Comparison of ENCODE assay signal across 1 cellular context in the genomic region with DNA sequence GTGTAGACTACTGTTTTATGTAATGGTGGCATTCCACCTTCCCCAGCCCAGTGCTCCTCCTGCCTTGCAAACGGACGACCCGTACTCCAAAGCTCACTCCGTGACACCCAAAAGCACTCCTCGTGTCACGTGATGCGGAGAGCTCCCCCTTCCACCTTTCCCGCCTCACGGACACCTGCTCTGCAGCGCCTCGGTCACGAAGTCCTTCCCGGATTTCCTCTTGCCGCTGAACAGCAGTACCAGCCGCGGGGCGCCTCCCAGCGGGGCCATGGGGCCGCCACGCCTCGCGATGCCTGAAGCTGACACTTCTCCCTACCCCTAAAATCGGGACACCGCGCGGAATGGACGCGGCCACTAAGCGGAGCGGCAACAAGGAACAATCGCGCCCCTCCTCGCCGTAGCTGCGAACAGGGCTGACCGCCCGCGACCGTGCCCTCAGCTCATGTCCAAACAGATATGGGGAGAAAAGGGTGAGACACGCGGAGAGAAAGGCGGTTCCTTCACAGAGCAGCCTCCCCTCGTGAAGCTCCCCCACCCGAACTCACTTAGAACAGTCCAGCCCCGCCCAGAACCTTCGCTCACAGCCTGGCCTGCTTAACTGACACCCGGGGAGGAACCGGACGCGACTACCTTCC.
A peak's percentile ranks its signal among the peaks of the same experiment; 100 is the strongest.
TF ChIP-seq lines count a peak whose summit lies in the region.

A gene (minus strand): TSS at position 304 of the 635 bp plus-strand sequence. CDS start 34 bp downstream, at position 270.

TF ChIP-seq in WTC11, 78 proteins besides CTCF, POLR2A, EP300 and RAD21 (continued from another document and continues in another):
- TF ChIP-seq, protein P1, sequence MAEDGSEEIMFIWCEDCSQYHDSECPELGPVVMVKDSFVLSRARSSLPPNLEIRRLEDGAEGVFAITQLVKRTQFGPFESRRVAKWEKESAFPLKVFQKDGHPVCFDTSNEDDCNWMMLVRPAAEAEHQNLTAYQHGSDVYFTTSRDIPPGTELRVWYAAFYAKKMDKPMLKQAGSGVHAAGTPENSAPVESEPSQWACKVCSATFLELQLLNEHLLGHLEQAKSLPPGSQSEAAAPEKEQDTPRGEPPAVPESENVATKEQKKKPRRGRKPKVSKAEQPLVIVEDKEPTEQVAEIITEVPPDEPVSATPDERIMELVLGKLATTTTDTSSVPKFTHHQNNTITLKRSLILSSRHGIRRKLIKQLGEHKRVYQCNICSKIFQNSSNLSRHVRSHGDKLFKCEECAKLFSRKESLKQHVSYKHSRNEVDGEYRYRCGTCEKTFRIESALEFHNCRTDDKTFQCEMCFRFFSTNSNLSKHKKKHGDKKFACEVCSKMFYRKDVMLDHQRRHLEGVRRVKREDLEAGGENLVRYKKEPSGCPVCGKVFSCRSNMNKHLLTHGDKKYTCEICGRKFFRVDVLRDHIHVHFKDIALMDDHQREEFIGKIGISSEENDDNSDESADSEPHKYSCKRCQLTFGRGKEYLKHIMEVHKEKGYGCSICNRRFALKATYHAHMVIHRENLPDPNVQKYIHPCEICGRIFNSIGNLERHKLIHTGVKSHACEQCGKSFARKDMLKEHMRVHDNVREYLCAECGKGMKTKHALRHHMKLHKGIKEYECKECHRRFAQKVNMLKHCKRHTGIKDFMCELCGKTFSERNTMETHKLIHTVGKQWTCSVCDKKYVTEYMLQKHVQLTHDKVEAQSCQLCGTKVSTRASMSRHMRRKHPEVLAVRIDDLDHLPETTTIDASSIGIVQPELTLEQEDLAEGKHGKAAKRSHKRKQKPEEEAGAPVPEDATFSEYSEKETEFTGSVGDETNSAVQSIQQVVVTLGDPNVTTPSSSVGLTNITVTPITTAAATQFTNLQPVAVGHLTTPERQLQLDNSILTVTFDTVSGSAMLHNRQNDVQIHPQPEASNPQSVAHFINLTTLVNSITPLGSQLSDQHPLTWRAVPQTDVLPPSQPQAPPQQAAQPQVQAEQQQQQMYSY (CRISPR knock-in tag; IDR thresholded peaks at IDR 0.05), result peak; percentile 83
- TF ChIP-seq, protein P2, sequence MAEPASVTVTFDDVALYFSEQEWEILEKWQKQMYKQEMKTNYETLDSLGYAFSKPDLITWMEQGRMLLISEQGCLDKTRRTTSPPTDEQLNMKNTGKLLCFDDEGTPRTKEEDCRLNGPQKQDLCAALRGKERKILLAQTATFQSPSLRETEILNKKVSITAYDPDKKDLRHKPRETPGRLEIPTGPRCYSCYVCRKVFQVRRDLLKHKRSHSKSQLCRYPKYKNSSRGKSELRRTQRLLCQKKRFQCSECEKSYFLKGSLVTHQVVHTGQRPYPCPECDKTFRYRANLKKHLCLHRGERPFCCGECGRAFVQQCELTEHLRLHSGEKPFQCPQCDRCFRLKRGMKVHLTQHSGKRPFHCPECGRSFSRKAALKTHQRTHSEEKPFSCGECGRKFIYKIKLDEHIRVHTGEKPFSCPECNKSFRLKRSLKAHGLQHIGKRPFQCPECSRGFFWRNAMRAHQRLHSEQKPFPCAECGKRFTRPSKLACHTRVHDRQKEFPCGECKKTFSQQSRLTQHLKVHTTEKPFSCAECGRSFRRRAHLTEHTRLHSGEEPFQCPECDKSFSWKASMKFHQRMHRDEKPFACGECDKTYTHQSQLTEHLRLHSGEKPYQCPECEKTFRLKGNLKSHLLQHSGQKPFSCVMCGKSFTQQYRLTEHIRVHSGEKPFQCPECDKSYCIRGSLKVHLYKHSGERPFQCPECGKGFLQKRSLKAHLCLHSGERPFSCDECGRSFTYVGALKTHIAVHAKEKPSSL (CRISPR knock-in tag; conservative IDR thresholded peaks at IDR 0.05), result no peak
- TF ChIP-seq, protein P3, sequence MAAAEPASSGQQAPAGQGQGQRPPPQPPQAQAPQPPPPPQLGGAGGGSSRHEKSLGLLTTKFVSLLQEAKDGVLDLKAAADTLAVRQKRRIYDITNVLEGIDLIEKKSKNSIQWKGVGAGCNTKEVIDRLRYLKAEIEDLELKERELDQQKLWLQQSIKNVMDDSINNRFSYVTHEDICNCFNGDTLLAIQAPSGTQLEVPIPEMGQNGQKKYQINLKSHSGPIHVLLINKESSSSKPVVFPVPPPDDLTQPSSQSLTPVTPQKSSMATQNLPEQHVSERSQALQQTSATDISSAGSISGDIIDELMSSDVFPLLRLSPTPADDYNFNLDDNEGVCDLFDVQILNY (CRISPR knock-in tag; IDR thresholded peaks at IDR 0.05), result peak; percentile 97
- TF ChIP-seq NFATC4 (CRISPR knock-in tag; IDR thresholded peaks at IDR 0.05), result no peak
- no peak for TF ChIP-seq KAT7 (CRISPR knock-in tag; IDR thresholded peaks at IDR 0.05; ENCODE audit: borderline replicate concordance)
- peak; percentile 99 for TF ChIP-seq FOXP1 (CRISPR knock-in tag; IDR thresholded peaks at IDR 0.05; ENCODE audit: borderline replicate concordance)
- no peak for TF ChIP-seq OVOL2 (CRISPR knock-in tag; IDR thresholded peaks at IDR 0.05; ENCODE audit: borderline replicate concordance)
- TF ChIP-seq ZNF219 (CRISPR knock-in tag; IDR thresholded peaks at IDR 0.05; ENCODE audit: borderline replicate concordance), result 0 out of 2 replicates have a peak, but pooled peaks have one; percentile 17
- TF ChIP-seq NFYB (CRISPR knock-in tag; conservative IDR thresholded peaks at IDR 0.05; ENCODE audit: low read depth), result peak; percentile 39; the same call in 1 of the 2 replicates
- TF ChIP-seq TCF7 (CRISPR knock-in tag; IDR thresholded peaks at IDR 0.05; ENCODE audit: low read depth), result peak; percentile 88; the same call in 1 of the 2 replicates
- TF ChIP-seq NR2C2 (CRISPR knock-in tag; IDR thresholded peaks at IDR 0.05), result peak; percentile 83
- TF ChIP-seq GTF2I (CRISPR knock-in tag; conservative IDR thresholded peaks at IDR 0.05), result no peak
- no peak for TF ChIP-seq ZNF671 (CRISPR knock-in tag; IDR thresholded peaks at IDR 0.05)
- peak; percentile 87 for TF ChIP-seq TEAD4 (CRISPR knock-in tag; IDR thresholded peaks at IDR 0.05)
- TF ChIP-seq, protein P4, sequence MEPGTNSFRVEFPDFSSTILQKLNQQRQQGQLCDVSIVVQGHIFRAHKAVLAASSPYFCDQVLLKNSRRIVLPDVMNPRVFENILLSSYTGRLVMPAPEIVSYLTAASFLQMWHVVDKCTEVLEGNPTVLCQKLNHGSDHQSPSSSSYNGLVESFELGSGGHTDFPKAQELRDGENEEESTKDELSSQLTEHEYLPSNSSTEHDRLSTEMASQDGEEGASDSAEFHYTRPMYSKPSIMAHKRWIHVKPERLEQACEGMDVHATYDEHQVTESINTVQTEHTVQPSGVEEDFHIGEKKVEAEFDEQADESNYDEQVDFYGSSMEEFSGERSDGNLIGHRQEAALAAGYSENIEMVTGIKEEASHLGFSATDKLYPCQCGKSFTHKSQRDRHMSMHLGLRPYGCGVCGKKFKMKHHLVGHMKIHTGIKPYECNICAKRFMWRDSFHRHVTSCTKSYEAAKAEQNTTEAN (CRISPR knock-in tag; IDR thresholded peaks at IDR 0.05), result peak; percentile 93
- TF ChIP-seq, protein P5, sequence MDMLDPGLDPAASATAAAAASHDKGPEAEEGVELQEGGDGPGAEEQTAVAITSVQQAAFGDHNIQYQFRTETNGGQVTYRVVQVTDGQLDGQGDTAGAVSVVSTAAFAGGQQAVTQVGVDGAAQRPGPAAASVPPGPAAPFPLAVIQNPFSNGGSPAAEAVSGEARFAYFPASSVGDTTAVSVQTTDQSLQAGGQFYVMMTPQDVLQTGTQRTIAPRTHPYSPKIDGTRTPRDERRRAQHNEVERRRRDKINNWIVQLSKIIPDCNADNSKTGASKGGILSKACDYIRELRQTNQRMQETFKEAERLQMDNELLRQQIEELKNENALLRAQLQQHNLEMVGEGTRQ (CRISPR knock-in tag; IDR thresholded peaks at IDR 0.05), result peak; percentile 96
- no peak for TF ChIP-seq GRHL2 (CRISPR knock-in tag; IDR thresholded peaks at IDR 0.05; ENCODE audit: insufficient replicate concordance, severe bottlenecking)
- TF ChIP-seq, protein P6, sequence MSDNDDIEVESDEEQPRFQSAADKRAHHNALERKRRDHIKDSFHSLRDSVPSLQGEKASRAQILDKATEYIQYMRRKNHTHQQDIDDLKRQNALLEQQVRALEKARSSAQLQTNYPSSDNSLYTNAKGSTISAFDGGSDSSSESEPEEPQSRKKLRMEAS (CRISPR knock-in tag; IDR thresholded peaks at IDR 0.05), result peak; percentile 100
- TF ChIP-seq, protein P7, sequence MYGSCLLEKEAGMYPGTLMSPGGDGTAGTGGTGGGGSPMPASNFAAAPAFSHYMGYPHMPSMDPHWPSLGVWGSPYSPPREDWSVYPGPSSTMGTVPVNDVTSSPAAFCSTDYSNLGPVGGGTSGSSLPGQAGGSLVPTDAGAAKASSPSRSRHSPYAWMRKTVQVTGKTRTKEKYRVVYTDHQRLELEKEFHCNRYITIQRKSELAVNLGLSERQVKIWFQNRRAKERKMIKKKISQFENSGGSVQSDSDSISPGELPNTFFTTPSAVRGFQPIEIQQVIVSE (CRISPR knock-in tag; IDR thresholded peaks at IDR 0.05; ENCODE audit: borderline replicate concordance), result no peak
- TF ChIP-seq, protein P8, sequence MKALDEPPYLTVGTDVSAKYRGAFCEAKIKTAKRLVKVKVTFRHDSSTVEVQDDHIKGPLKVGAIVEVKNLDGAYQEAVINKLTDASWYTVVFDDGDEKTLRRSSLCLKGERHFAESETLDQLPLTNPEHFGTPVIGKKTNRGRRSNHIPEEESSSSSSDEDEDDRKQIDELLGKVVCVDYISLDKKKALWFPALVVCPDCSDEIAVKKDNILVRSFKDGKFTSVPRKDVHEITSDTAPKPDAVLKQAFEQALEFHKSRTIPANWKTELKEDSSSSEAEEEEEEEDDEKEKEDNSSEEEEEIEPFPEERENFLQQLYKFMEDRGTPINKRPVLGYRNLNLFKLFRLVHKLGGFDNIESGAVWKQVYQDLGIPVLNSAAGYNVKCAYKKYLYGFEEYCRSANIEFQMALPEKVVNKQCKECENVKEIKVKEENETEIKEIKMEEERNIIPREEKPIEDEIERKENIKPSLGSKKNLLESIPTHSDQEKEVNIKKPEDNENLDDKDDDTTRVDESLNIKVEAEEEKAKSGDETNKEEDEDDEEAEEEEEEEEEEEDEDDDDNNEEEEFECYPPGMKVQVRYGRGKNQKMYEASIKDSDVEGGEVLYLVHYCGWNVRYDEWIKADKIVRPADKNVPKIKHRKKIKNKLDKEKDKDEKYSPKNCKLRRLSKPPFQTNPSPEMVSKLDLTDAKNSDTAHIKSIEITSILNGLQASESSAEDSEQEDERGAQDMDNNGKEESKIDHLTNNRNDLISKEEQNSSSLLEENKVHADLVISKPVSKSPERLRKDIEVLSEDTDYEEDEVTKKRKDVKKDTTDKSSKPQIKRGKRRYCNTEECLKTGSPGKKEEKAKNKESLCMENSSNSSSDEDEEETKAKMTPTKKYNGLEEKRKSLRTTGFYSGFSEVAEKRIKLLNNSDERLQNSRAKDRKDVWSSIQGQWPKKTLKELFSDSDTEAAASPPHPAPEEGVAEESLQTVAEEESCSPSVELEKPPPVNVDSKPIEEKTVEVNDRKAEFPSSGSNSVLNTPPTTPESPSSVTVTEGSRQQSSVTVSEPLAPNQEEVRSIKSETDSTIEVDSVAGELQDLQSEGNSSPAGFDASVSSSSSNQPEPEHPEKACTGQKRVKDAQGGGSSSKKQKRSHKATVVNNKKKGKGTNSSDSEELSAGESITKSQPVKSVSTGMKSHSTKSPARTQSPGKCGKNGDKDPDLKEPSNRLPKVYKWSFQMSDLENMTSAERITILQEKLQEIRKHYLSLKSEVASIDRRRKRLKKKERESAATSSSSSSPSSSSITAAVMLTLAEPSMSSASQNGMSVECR (CRISPR knock-in tag; IDR thresholded peaks at IDR 0.05; ENCODE audit: borderline replicate concordance), result peak; percentile 97
- TF ChIP-seq, protein P9, sequence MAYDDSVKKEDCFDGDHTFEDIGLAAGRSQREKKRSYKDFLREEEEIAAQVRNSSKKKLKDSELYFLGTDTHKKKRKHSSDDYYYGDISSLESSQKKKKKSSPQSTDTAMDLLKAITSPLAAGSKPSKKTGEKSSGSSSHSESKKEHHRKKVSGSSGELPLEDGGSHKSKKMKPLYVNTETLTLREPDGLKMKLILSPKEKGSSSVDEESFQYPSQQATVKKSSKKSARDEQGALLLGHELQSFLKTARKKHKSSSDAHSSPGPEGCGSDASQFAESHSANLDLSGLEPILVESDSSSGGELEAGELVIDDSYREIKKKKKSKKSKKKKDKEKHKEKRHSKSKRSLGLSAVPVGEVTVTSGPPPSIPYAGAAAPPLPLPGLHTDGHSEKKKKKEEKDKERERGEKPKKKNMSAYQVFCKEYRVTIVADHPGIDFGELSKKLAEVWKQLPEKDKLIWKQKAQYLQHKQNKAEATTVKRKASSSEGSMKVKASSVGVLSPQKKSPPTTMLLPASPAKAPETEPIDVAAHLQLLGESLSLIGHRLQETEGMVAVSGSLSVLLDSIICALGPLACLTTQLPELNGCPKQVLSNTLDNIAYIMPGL (CRISPR knock-in tag; IDR thresholded peaks at IDR 0.05), result peak; percentile 71
- TF ChIP-seq ATF1 (CRISPR knock-in tag; IDR thresholded peaks at IDR 0.05), result peak; percentile 91; the same call in 1 of the 2 replicates
- TF ChIP-seq, protein P10, sequence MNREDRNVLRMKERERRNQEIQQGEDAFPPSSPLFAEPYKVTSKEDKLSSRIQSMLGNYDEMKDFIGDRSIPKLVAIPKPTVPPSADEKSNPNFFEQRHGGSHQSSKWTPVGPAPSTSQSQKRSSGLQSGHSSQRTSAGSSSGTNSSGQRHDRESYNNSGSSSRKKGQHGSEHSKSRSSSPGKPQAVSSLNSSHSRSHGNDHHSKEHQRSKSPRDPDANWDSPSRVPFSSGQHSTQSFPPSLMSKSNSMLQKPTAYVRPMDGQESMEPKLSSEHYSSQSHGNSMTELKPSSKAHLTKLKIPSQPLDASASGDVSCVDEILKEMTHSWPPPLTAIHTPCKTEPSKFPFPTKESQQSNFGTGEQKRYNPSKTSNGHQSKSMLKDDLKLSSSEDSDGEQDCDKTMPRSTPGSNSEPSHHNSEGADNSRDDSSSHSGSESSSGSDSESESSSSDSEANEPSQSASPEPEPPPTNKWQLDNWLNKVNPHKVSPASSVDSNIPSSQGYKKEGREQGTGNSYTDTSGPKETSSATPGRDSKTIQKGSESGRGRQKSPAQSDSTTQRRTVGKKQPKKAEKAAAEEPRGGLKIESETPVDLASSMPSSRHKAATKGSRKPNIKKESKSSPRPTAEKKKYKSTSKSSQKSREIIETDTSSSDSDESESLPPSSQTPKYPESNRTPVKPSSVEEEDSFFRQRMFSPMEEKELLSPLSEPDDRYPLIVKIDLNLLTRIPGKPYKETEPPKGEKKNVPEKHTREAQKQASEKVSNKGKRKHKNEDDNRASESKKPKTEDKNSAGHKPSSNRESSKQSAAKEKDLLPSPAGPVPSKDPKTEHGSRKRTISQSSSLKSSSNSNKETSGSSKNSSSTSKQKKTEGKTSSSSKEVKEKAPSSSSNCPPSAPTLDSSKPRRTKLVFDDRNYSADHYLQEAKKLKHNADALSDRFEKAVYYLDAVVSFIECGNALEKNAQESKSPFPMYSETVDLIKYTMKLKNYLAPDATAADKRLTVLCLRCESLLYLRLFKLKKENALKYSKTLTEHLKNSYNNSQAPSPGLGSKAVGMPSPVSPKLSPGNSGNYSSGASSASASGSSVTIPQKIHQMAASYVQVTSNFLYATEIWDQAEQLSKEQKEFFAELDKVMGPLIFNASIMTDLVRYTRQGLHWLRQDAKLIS (CRISPR knock-in tag; IDR thresholded peaks at IDR 0.05; ENCODE audit: borderline replicate concordance), result peak; percentile 88; the same call in 1 of the 2 replicates
- peak; percentile 94 for TF ChIP-seq ESRRA (CRISPR knock-in tag; IDR thresholded peaks at IDR 0.05; ENCODE audit: borderline replicate concordance)
- peak; percentile 90 for TF ChIP-seq JUN (CRISPR knock-in tag; IDR thresholded peaks at IDR 0.05)
- TF ChIP-seq, protein P11, sequence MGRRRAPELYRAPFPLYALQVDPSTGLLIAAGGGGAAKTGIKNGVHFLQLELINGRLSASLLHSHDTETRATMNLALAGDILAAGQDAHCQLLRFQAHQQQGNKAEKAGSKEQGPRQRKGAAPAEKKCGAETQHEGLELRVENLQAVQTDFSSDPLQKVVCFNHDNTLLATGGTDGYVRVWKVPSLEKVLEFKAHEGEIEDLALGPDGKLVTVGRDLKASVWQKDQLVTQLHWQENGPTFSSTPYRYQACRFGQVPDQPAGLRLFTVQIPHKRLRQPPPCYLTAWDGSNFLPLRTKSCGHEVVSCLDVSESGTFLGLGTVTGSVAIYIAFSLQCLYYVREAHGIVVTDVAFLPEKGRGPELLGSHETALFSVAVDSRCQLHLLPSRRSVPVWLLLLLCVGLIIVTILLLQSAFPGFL (CRISPR knock-in tag; IDR thresholded peaks at IDR 0.05; ENCODE audit: borderline replicate concordance), result peak; percentile 87; the same call in 1 of the 2 replicates
